ENCODE assay signal across 1 cellular context in the genomic region with DNA sequence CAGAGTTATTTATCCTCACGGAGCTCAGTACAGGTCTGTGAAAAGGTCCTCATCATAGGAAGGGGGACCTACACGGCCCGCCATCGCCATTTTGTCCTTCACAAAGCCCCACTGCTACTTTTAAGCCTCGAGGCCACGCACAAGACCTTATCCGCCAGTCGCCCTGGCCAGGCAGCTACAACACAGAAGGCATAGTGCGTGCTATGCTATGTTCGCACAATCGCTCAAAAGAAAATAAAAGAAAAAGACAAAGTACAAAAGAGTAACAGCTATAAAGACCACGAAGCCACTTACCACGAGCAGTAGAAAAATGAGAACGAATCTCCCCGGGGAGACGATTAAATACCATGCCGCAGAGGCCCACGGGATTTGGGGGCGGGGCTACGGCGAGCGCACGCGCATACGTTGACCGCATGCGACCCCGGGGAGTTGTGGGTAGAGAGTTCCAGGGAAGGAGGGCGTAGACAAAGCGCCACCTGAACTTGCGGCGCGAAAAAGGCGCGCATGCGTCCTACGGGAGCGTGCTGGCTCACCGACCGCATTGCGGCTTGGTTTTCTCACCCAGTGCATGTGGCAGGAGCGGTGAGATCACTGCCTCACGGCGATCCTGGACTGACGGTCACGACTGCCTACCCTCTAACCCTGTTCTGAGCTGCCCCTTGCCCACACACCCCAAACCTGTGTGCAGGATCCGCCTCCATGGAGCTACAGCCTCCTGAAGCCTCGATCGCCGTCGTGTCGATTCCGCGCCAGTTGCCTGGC.
A peak's percentile ranks its signal among the peaks of the same experiment; 100 is the strongest.
TF ChIP-seq lines count a peak whose summit lies in the region.

No MANE protein-coding gene starts in this region.

TF ChIP-seq in K562, 482 proteins besides CTCF, POLR2A, EP300 and RAD21 (continued from another document and continues in another):
- TF ChIP-seq, protein P1, sequence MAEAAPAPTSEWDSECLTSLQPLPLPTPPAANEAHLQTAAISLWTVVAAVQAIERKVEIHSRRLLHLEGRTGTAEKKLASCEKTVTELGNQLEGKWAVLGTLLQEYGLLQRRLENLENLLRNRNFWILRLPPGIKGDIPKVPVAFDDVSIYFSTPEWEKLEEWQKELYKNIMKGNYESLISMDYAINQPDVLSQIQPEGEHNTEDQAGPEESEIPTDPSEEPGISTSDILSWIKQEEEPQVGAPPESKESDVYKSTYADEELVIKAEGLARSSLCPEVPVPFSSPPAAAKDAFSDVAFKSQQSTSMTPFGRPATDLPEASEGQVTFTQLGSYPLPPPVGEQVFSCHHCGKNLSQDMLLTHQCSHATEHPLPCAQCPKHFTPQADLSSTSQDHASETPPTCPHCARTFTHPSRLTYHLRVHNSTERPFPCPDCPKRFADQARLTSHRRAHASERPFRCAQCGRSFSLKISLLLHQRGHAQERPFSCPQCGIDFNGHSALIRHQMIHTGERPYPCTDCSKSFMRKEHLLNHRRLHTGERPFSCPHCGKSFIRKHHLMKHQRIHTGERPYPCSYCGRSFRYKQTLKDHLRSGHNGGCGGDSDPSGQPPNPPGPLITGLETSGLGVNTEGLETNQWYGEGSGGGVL (CRISPR knock-in tag; IDR thresholded peaks at IDR 0.05): no peak
- TF ChIP-seq, protein P2, sequence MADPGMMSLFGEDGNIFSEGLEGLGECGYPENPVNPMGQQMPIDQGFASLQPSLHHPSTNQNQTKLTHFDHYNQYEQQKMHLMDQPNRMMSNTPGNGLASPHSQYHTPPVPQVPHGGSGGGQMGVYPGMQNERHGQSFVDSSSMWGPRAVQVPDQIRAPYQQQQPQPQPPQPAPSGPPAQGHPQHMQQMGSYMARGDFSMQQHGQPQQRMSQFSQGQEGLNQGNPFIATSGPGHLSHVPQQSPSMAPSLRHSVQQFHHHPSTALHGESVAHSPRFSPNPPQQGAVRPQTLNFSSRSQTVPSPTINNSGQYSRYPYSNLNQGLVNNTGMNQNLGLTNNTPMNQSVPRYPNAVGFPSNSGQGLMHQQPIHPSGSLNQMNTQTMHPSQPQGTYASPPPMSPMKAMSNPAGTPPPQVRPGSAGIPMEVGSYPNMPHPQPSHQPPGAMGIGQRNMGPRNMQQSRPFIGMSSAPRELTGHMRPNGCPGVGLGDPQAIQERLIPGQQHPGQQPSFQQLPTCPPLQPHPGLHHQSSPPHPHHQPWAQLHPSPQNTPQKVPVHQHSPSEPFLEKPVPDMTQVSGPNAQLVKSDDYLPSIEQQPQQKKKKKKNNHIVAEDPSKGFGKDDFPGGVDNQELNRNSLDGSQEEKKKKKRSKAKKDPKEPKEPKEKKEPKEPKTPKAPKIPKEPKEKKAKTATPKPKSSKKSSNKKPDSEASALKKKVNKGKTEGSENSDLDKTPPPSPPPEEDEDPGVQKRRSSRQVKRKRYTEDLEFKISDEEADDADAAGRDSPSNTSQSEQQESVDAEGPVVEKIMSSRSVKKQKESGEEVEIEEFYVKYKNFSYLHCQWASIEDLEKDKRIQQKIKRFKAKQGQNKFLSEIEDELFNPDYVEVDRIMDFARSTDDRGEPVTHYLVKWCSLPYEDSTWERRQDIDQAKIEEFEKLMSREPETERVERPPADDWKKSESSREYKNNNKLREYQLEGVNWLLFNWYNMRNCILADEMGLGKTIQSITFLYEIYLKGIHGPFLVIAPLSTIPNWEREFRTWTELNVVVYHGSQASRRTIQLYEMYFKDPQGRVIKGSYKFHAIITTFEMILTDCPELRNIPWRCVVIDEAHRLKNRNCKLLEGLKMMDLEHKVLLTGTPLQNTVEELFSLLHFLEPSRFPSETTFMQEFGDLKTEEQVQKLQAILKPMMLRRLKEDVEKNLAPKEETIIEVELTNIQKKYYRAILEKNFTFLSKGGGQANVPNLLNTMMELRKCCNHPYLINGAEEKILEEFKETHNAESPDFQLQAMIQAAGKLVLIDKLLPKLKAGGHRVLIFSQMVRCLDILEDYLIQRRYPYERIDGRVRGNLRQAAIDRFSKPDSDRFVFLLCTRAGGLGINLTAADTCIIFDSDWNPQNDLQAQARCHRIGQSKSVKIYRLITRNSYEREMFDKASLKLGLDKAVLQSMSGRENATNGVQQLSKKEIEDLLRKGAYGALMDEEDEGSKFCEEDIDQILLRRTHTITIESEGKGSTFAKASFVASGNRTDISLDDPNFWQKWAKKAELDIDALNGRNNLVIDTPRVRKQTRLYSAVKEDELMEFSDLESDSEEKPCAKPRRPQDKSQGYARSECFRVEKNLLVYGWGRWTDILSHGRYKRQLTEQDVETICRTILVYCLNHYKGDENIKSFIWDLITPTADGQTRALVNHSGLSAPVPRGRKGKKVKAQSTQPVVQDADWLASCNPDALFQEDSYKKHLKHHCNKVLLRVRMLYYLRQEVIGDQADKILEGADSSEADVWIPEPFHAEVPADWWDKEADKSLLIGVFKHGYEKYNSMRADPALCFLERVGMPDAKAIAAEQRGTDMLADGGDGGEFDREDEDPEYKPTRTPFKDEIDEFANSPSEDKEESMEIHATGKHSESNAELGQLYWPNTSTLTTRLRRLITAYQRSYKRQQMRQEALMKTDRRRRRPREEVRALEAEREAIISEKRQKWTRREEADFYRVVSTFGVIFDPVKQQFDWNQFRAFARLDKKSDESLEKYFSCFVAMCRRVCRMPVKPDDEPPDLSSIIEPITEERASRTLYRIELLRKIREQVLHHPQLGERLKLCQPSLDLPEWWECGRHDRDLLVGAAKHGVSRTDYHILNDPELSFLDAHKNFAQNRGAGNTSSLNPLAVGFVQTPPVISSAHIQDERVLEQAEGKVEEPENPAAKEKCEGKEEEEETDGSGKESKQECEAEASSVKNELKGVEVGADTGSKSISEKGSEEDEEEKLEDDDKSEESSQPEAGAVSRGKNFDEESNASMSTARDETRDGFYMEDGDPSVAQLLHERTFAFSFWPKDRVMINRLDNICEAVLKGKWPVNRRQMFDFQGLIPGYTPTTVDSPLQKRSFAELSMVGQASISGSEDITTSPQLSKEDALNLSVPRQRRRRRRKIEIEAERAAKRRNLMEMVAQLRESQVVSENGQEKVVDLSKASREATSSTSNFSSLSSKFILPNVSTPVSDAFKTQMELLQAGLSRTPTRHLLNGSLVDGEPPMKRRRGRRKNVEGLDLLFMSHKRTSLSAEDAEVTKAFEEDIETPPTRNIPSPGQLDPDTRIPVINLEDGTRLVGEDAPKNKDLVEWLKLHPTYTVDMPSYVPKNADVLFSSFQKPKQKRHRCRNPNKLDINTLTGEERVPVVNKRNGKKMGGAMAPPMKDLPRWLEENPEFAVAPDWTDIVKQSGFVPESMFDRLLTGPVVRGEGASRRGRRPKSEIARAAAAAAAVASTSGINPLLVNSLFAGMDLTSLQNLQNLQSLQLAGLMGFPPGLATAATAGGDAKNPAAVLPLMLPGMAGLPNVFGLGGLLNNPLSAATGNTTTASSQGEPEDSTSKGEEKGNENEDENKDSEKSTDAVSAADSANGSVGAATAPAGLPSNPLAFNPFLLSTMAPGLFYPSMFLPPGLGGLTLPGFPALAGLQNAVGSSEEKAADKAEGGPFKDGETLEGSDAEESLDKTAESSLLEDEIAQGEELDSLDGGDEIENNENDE (IDR thresholded peaks at IDR 0.05; ENCODE audit: low read depth, low read length): no peak
- TF ChIP-seq, protein P3, sequence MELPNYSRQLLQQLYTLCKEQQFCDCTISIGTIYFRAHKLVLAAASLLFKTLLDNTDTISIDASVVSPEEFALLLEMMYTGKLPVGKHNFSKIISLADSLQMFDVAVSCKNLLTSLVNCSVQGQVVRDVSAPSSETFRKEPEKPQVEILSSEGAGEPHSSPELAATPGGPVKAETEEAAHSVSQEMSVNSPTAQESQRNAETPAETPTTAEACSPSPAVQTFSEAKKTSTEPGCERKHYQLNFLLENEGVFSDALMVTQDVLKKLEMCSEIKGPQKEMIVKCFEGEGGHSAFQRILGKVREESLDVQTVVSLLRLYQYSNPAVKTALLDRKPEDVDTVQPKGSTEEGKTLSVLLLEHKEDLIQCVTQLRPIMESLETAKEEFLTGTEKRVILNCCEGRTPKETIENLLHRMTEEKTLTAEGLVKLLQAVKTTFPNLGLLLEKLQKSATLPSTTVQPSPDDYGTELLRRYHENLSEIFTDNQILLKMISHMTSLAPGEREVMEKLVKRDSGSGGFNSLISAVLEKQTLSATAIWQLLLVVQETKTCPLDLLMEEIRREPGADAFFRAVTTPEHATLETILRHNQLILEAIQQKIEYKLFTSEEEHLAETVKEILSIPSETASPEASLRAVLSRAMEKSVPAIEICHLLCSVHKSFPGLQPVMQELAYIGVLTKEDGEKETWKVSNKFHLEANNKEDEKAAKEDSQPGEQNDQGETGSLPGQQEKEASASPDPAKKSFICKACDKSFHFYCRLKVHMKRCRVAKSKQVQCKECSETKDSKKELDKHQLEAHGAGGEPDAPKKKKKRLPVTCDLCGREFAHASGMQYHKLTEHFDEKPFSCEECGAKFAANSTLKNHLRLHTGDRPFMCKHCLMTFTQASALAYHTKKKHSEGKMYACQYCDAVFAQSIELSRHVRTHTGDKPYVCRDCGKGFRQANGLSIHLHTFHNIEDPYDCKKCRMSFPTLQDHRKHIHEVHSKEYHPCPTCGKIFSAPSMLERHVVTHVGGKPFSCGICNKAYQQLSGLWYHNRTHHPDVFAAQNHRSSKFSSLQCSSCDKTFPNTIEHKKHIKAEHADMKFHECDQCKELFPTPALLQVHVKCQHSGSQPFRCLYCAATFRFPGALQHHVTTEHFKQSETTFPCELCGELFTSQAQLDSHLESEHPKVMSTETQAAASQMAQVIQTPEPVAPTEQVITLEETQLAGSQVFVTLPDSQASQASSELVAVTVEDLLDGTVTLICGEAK (IDR thresholded peaks at IDR 0.05): 0 out of 2 replicates have a peak, but pooled peaks have one; percentile 29
- TF ChIP-seq, protein P3 (CRISPR knock-in tag; IDR thresholded peaks at IDR 0.05): no peak; the same call in none of the 2 replicates
- TF ChIP-seq SMARCB1 (IDR thresholded peaks at IDR 0.05; ENCODE audit: insufficient read length, low read depth) (no peak), XRCC3 (IDR thresholded peaks at IDR 0.05) (no peak; the same call in 1 of the 2 replicates), ASH1L (IDR thresholded peaks at IDR 0.05; ENCODE audit: borderline replicate concordance, low read depth, partially characterized antibody) (no peak), NCOA4 (IDR thresholded peaks at IDR 0.05; ENCODE audit: partially characterized antibody) (peak; percentile 45), FOXJ3 (CRISPR knock-in tag; IDR thresholded peaks at IDR 0.05) (no peak), SRSF9 (IDR thresholded peaks at IDR 0.05; ENCODE audit: borderline replicate concordance, low read depth, low read length) (no peak), MYBL2 (IDR thresholded peaks at IDR 0.05; ENCODE audit: low read depth) (no peak), MYBL2 (CRISPR knock-in tag; IDR thresholded peaks at IDR 0.05; ENCODE audit: borderline replicate concordance) (no peak), NRF1 (conservative IDR thresholded peaks at IDR 0.05 in 1 of 2, IDR thresholded peaks at IDR 0.05 in 1 of 2) (peak; percentile 99), POLR2B (IDR thresholded peaks at IDR 0.05; ENCODE audit: low read depth, partially characterized antibody) (peak; percentile 100)
- TF ChIP-seq, protein P4, sequence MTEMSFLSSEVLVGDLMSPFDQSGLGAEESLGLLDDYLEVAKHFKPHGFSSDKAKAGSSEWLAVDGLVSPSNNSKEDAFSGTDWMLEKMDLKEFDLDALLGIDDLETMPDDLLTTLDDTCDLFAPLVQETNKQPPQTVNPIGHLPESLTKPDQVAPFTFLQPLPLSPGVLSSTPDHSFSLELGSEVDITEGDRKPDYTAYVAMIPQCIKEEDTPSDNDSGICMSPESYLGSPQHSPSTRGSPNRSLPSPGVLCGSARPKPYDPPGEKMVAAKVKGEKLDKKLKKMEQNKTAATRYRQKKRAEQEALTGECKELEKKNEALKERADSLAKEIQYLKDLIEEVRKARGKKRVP (CRISPR knock-in tag; IDR thresholded peaks at IDR 0.05): peak; percentile 61
- TF ChIP-seq, protein P5, sequence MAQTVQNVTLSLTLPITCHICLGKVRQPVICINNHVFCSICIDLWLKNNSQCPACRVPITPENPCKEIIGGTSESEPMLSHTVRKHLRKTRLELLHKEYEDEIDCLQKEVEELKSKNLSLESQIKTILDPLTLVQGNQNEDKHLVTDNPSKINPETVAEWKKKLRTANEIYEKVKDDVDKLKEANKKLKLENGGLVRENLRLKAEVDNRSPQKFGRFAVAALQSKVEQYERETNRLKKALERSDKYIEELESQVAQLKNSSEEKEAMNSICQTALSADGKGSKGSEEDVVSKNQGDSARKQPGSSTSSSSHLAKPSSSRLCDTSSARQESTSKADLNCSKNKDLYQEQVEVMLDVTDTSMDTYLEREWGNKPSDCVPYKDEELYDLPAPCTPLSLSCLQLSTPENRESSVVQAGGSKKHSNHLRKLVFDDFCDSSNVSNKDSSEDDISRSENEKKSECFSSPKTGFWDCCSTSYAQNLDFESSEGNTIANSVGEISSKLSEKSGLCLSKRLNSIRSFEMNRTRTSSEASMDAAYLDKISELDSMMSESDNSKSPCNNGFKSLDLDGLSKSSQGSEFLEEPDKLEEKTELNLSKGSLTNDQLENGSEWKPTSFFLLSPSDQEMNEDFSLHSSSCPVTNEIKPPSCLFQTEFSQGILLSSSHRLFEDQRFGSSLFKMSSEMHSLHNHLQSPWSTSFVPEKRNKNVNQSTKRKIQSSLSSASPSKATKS (CRISPR knock-in tag; IDR thresholded peaks at IDR 0.05): no peak
- TF ChIP-seq, protein P6, sequence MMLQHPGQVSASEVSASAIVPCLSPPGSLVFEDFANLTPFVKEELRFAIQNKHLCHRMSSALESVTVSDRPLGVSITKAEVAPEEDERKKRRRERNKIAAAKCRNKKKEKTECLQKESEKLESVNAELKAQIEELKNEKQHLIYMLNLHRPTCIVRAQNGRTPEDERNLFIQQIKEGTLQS (IDR thresholded peaks at IDR 0.05): peak; percentile 91
- TF ChIP-seq, protein P6 (CRISPR knock-in tag; conservative IDR thresholded peaks at IDR 0.05): no peak; the same call in 1 of the 2 replicates
